Comparison of ENCODE assay signal across 8 cellular contexts in genomic region chr1:12231276-12231595, GRCh38. TPM values are rescaled to one million over a fixed set of nuclear protein-coding genes. Genes with fewer than 3 reads are reported as not detected.
DNase-seq lines count a peak whose midpoint lies in the region; ATAC-seq and TF ChIP-seq lines count a peak whose summit lies in the region.

No MANE protein-coding gene starts in this region.

- H3K36me3 ChIP-seq in spleen, result peaks cover 0 to 25% (median 15%) of the 10 kb centered on the region in 6 donors

- H3K9me3 Mint-ChIP-seq in HFFc6, result no peaks in the 10 kb centered on the region
- no peaks in the 10 kb centered on the region for H3K9me3 Mint-ChIP-seq in activated naive CD8-positive, alpha-beta T cell (ENCODE audit: low read depth)

- H3K4me3 Mint-ChIP-seq in HFFc6, result peak overlapping the region; percentile 90
- peak overlapping the region; percentile 89 for H3K4me3 Mint-ChIP-seq in activated naive CD8-positive, alpha-beta T cell

- TF ChIP-seq CTCF in HFFc6 (IDR thresholded peaks at IDR 0.05) (no peak), spleen (IDR thresholded peaks at IDR 0.05 in 8 of 11, conservative IDR thresholded peaks at IDR 0.05 in 3 of 11) (no peak)

- WGBS in spleen, 5 donors, result 25 to 61% (median 44%) methylated on average over 4 of the region's 4 CpGs

- intact Hi-C loops in spleen (cut with DNase I; ENCODE audit: low total_unique reads), result no loop called here

- ATAC-seq in HG02852 (IDR thresholded peaks at IDR 0.05; ENCODE audit: unreplicated experiment) (no peak), GM21528 (IDR thresholded peaks at IDR 0.05; ENCODE audit: low FRiP score, unreplicated experiment) (no peak)

- peak overlapping the region; percentile 70 for H3K27ac Mint-ChIP-seq in HFFc6
- H3K27ac Mint-ChIP-seq in activated naive CD8-positive, alpha-beta T cell, result no peak overlapping the region

- H3K27me3 ChIP-seq in spleen (replicated peaks in 1 of 7), result no peaks in the 10 kb centered on the region

- peaks cover 7% of the 10 kb centered on the region for H3K4me1 Mint-ChIP-seq in HFFc6 (ENCODE audit: low read depth)
- peaks cover 28% of the 10 kb centered on the region for H3K4me1 Mint-ChIP-seq in activated naive CD8-positive, alpha-beta T cell (ENCODE audit: low read depth)

- DNase-seq in HFFc6 (peak; percentile 35), spleen (no peak), SW480 (ENCODE audit: low spot score) (no peak)
- DNase-seq in NK-92 treated with Interleukin-12 subunit alpha and Interleukin-12 subunit beta, amount 100 ng/mL, for 24 hours (lab: John Stamatoyannopoulos, UW), result no peak

- no peaks in the 10 kb centered on the region for H3K27me3 Mint-ChIP-seq in HFFc6 (ENCODE audit: insufficient read depth)
- H3K27me3 Mint-ChIP-seq in activated naive CD8-positive, alpha-beta T cell, result no peaks in the 10 kb centered on the region

- H3K9me3 ChIP-seq in iPS-18c (ENCODE audit: control insufficient read depth, insufficient read depth, low read length), result no peaks in the 10 kb centered on the region
- no peaks in the 10 kb centered on the region for H3K9me3 ChIP-seq in spleen

- H3K4me3 ChIP-seq in iPS-18c (ENCODE audit: insufficient read depth, low read depth, low read length) (peak overlapping the region; percentile 85), spleen (peak overlapping the region; percentile 90 to 99 (median 93))

- H3K27ac ChIP-seq in spleen, result peak overlapping the region; percentile 67 to 94 (median 90)

- H3K36me3 Mint-ChIP-seq in HFFc6 (ENCODE audit: low read depth), result no peaks in the 10 kb centered on the region; the same call in 1 of the 2 replicates
- H3K36me3 Mint-ChIP-seq in activated naive CD8-positive, alpha-beta T cell, result peaks cover 4% of the 10 kb centered on the region

- no peak for TF ChIP-seq POLR2A in spleen (IDR thresholded peaks at IDR 0.05)

- peaks cover 9 to 41% (median 27%) of the 10 kb centered on the region in 6 donors for H3K4me1 ChIP-seq in spleen

RNA-seq across cellular contexts. Expression of gene VPS13D, which starts 1.4 kb away (rescaled TPM):
- 10 to 100 TPM; 18.8 to 29.5 (median 21.5) TPM for total RNA-seq in HFFc6 (2021; fragmentation: NEBNext Ultra II Directional; extraction: Animal tissue kit (Norgen Biotek cat#: 25700))
- 100 to 1,000 TPM in 1 of 7 donors, 10 to 100 TPM in 6; 70.3 to 108 (median 93.7) TPM for total RNA-seq in spleen
- polyA plus RNA-seq in spleen, result 10 to 100 TPM; 10.1 to 15.3 (median 10.5) TPM
